1 cellular context compared by ENCODE assay signal in the genomic region with DNA sequence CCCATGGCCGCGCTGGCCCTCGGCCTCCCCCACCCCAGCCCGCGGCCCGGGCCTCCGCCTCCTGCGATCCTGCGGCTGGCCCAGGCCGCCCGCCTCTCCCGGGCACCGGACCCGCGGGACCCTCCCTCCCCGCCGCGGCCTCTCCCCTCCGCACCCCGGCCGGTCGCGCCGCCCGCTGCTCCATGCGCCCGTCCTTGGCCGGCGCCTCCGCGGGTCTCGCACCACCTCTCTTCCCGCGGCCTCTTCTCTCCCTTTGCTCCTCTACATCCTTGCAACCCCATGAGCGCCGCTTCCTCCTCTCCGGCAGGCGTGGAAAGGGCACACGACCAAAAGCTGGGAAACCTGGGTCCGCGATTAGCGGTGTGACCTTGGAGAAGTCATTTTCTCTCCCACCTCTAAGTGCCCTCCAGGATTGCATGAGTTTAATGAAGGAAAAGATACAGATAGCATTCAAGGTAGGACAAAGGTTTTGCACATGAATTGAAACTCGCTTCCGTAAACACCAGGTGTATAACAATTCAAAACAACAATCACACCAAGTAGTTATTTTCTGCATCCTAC.
TF ChIP-seq lines count a peak whose summit lies in the region.

No MANE protein-coding gene starts in this region.

TF ChIP-seq in HepG2, 621 proteins besides CTCF, POLR2A, EP300 and RAD21 (continued from another document and continues in another):
- TF ChIP-seq MLXIP (CRISPR knock-in tag; IDR thresholded peaks at IDR 0.05; ENCODE audit: borderline replicate concordance) (no peak), NONO (IDR thresholded peaks at IDR 0.05) (no peak), NONO (CRISPR knock-in tag; conservative IDR thresholded peaks at IDR 0.05) (peak; percentile 47; the same call in 1 of the 2 replicates), YEATS4 (CRISPR knock-in tag; IDR thresholded peaks at IDR 0.05; ENCODE audit: borderline replicate concordance) (peak; percentile 54; the same call in 1 of the 2 replicates), RCOR2 (CRISPR knock-in tag; IDR thresholded peaks at IDR 0.05) (peak; percentile 82), ZNF263 (CRISPR knock-in tag; IDR thresholded peaks at IDR 0.05) (no peak), ZFYVE20 (CRISPR knock-in tag; IDR thresholded peaks at IDR 0.05; ENCODE audit: borderline replicate concordance, low read depth) (no peak), NFE2L1 (CRISPR knock-in tag; IDR thresholded peaks at IDR 0.05; ENCODE audit: borderline replicate concordance) (no peak), ERF (CRISPR knock-in tag; IDR thresholded peaks at IDR 0.05) (no peak), CERS6 (CRISPR knock-in tag; IDR thresholded peaks at IDR 0.05) (no peak), KMT2B (CRISPR knock-in tag; IDR thresholded peaks at IDR 0.05) (0 out of 2 replicates have a peak, but pooled peaks have one; percentile 16), KLF9 (CRISPR knock-in tag; IDR thresholded peaks at IDR 0.05; ENCODE audit: low read depth) (no peak), ZNF878 (CRISPR knock-in tag; IDR thresholded peaks at IDR 0.05) (no peak), TFDP1 (CRISPR knock-in tag; IDR thresholded peaks at IDR 0.05; ENCODE audit: borderline replicate concordance) (no peak), ZNF276 (CRISPR knock-in tag; IDR thresholded peaks at IDR 0.05; ENCODE audit: low read depth) (no peak), U2AF1 (optimal IDR thresholded peaks at IDR 0.05; ENCODE audit: low read depth, low read length) (no peak), SYNCRIP (IDR thresholded peaks at IDR 0.05; ENCODE audit: insufficient read depth, low read depth, low read length) (no peak), ZSCAN25 (CRISPR knock-in tag; IDR thresholded peaks at IDR 0.05) (peak; percentile 21; the same call in 1 of the 2 replicates), ADNP (CRISPR knock-in tag; IDR thresholded peaks at IDR 0.05) (0 out of 2 replicates have a peak, but pooled peaks have one; percentile 46), TARDBP (CRISPR knock-in tag; IDR thresholded peaks at IDR 0.05) (no peak), ZNF790 (CRISPR knock-in tag; IDR thresholded peaks at IDR 0.05; ENCODE audit: borderline replicate concordance) (no peak), HNF4G (IDR thresholded peaks at IDR 0.05; ENCODE audit: borderline replicate concordance, low read depth, low read length) (no peak), HNF4G (CRISPR knock-in tag; IDR thresholded peaks at IDR 0.05; ENCODE audit: borderline replicate concordance, low read depth) (no peak)
- TF ChIP-seq, protein P1, sequence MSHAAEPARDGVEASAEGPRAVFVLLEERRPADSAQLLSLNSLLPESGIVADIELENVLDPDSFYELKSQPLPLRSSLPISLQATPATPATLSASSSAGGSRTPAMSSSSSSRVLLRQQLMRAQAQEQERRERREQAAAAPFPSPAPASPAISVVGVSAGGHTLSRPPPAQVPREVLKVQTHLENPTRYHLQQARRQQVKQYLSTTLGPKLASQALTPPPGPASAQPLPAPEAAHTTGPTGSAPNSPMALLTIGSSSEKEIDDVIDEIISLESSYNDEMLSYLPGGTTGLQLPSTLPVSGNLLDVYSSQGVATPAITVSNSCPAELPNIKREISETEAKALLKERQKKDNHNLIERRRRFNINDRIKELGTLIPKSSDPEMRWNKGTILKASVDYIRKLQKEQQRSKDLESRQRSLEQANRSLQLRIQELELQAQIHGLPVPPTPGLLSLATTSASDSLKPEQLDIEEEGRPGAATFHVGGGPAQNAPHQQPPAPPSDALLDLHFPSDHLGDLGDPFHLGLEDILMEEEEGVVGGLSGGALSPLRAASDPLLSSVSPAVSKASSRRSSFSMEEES (CRISPR knock-in tag; IDR thresholded peaks at IDR 0.05): no peak
- TF ChIP-seq, protein P2, sequence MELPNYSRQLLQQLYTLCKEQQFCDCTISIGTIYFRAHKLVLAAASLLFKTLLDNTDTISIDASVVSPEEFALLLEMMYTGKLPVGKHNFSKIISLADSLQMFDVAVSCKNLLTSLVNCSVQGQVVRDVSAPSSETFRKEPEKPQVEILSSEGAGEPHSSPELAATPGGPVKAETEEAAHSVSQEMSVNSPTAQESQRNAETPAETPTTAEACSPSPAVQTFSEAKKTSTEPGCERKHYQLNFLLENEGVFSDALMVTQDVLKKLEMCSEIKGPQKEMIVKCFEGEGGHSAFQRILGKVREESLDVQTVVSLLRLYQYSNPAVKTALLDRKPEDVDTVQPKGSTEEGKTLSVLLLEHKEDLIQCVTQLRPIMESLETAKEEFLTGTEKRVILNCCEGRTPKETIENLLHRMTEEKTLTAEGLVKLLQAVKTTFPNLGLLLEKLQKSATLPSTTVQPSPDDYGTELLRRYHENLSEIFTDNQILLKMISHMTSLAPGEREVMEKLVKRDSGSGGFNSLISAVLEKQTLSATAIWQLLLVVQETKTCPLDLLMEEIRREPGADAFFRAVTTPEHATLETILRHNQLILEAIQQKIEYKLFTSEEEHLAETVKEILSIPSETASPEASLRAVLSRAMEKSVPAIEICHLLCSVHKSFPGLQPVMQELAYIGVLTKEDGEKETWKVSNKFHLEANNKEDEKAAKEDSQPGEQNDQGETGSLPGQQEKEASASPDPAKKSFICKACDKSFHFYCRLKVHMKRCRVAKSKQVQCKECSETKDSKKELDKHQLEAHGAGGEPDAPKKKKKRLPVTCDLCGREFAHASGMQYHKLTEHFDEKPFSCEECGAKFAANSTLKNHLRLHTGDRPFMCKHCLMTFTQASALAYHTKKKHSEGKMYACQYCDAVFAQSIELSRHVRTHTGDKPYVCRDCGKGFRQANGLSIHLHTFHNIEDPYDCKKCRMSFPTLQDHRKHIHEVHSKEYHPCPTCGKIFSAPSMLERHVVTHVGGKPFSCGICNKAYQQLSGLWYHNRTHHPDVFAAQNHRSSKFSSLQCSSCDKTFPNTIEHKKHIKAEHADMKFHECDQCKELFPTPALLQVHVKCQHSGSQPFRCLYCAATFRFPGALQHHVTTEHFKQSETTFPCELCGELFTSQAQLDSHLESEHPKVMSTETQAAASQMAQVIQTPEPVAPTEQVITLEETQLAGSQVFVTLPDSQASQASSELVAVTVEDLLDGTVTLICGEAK (IDR thresholded peaks at IDR 0.05): no peak
- TF ChIP-seq, protein P2 (CRISPR knock-in tag; IDR thresholded peaks at IDR 0.05): no peak
- TF ChIP-seq, protein P3, sequence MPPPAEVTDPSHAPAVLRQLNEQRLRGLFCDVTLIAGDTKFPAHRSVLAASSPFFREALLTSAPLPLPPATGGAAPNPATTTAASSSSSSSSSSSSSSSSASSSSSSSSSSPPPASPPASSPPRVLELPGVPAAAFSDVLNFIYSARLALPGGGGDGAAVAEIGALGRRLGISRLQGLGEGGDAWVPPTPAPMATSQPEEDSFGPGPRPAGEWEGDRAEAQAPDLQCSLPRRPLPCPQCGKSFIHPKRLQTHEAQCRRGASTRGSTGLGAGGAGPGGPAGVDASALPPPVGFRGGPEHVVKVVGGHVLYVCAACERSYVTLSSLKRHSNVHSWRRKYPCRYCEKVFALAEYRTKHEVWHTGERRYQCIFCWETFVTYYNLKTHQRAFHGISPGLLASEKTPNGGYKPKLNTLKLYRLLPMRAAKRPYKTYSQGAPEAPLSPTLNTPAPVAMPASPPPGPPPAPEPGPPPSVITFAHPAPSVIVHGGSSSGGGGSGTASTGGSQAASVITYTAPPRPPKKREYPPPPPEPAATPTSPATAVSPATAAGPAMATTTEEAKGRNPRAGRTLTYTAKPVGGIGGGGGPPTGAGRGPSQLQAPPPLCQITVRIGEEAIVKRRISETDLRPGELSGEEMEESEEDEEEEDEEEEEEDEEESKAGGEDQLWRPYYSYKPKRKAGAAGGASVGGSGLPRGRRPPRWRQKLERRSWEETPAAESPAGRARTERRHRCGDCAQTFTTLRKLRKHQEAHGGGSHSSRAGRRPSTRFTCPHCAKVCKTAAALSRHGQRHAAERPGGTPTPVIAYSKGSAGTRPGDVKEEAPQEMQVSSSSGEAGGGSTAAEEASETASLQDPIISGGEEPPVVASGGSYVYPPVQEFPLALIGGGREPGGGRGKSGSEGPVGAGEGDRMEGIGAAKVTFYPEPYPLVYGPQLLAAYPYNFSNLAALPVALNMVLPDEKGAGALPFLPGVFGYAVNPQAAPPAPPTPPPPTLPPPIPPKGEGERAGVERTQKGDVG (CRISPR knock-in tag; IDR thresholded peaks at IDR 0.05; ENCODE audit: borderline replicate concordance): no peak
